In the genomic region with DNA sequence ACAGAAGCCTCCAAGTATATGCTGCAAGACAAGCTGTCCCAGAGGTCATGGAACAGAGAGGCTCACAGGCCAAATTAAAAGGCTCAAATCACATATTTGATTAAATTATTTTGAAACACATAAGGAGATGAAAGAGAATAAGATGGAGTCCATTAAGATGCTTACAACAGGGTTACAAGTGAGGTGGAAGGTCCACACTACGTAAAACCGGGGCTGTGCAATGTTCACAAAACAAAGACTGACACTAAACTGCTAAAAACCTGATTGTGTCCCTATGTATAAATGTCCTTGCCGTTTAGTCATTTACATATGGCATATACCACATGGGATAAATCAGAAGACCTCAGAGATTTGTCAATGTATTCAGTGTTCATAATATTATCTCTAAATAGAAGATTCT, we compare ENCODE assay signal across 20 cellular contexts. TPM values are rescaled to one million over a fixed set of nuclear protein-coding genes. Genes with fewer than 3 reads are reported as not detected.
"Had no signal": no experiment of that assay in that cellular context is flagged by ENCODE, and none has a peak within 500 bp of the region (broad histone marks: within the 10 kb centered on the region; RNA-seq: fewer than 3 reads in every experiment).

No MANE protein-coding gene starts in this region.

- DNase-seq: activated CD4-positive, CD25-positive, alpha-beta regulatory T cell treated with anti-CD3 and anti-CD28 coated beads, Interleukin-2, amount 50 U/mL, for 72 hours; activated gamma-delta T cell; activated naive CD4-positive, alpha-beta T cell treated with anti-CD3 and anti-CD28 coated beads, Interleukin-2, amount 50 U/mL, for 16 hours; adrenal gland; brain microvascular endothelial cell; caudate nucleus; effector CD8-positive, alpha-beta T cell; foreskin melanocyte; kidney; lower lobe of right lung; ovary; stimulated activated CD4-positive, alpha-beta T cell treated with anti-CD3 and anti-CD28 coated beads, Interleukin-4, amount 100 ng/mL, for 4 hours; stimulated activated naive CD8-positive, alpha-beta T cell treated with anti-CD3 and anti-CD28 coated beads, Interleukin-15, amount 100 ng/mL, for 72 hours; tibial artery had no signal

- H3K27ac Mint-ChIP-seq: activated T-helper 1 cell treated with anti-CD3 and anti-CD28 coated beads, Interleukin-12 subunit alpha, Interleukin-12 subunit beta, Interleukin-2, Interleukin-4 antibody, amounts not matched to agents 30 ng/mL and 10 ng/mL and 1 ng/mL, durations not matched to agents 14 hours and 24 hours and 36 hours; dendritic cell treated with granulocyte-macrophage colony-stimulating factor and Interleukin-4, amounts not matched to agents 40 ng/mL and 50 ng/mL, for 4 days; stimulated activated naive CD8-positive, alpha-beta T cell treated with anti-CD3 and anti-CD28 coated beads, Interleukin-15, amount 100 ng/mL, for 72 hours; T-helper 2 cell treated with Interferon-gamma antibody and Interleukin-4, amounts not matched to agents 5 μg/mL and 100 μg/mL, for 36 hours had no signal

- H3K9me3 Mint-ChIP-seq: dendritic cell treated with granulocyte-macrophage colony-stimulating factor and Interleukin-4, amounts not matched to agents 40 ng/mL and 50 ng/mL, for 4 days; stimulated activated naive CD8-positive, alpha-beta T cell treated with anti-CD3 and anti-CD28 coated beads, Interleukin-15, amount 100 ng/mL, for 72 hours had no signal

- H3K27me3 Mint-ChIP-seq: dendritic cell treated with granulocyte-macrophage colony-stimulating factor and Interleukin-4, amounts not matched to agents 40 ng/mL and 50 ng/mL, for 4 days; natural killer cell treated with Interleukin-12 subunit alpha and Interleukin-12 subunit beta and Interleukin-15 and Interleukin-18, amount 100 ng/mL, for 72 hours; stimulated activated naive CD8-positive, alpha-beta T cell treated with anti-CD3 and anti-CD28 coated beads, Interleukin-15, amount 100 ng/mL, for 72 hours had no signal

- H3K4me3 Mint-ChIP-seq: activated T-helper 1 cell treated with anti-CD3 and anti-CD28 coated beads, Interleukin-12 subunit alpha, Interleukin-12 subunit beta, Interleukin-2, Interleukin-4 antibody, amounts not matched to agents 30 ng/mL and 10 ng/mL and 1 ng/mL, durations not matched to agents 14 hours and 24 hours and 36 hours; dendritic cell treated with granulocyte-macrophage colony-stimulating factor and Interleukin-4, amounts not matched to agents 40 ng/mL and 50 ng/mL, for 4 days; natural killer cell treated with Interleukin-12 subunit alpha and Interleukin-12 subunit beta and Interleukin-15 and Interleukin-18, amount 100 ng/mL, for 72 hours; stimulated activated naive CD8-positive, alpha-beta T cell treated with anti-CD3 and anti-CD28 coated beads, Interleukin-15, amount 100 ng/mL, for 72 hours; T-helper 2 cell treated with Interferon-gamma antibody and Interleukin-4, amounts not matched to agents 5 μg/mL and 100 μg/mL, for 36 hours had no signal

- ATAC-seq: esophagus mucosa; lower lobe of right lung; natural killer cell treated with Interleukin-12 subunit alpha and Interleukin-12 subunit beta and Interleukin-15 and Interleukin-18, amount 100 ng/mL, for 72 hours; stimulated activated naive CD8-positive, alpha-beta T cell treated with anti-CD3 and anti-CD28 coated beads, Interleukin-15, amount 100 ng/mL, for 72 hours had no signal

RNA-seq across cellular contexts. Expression of a gene that starts 51.7 kb away (rescaled TPM):
- total RNA-seq: endothelial cell of umbilical vein had no signal
